ENCODE assay signal across 17 cellular contexts in genomic region chr5:168591302-168592013, GRCh38. TPM values are rescaled to one million over a fixed set of nuclear protein-coding genes. Genes with fewer than 3 reads are reported as not detected.
DNase-seq lines count a peak whose midpoint lies in the region; ATAC-seq, FAIRE-seq and TF ChIP-seq lines count a peak whose summit lies in the region.
"Had no signal": no experiment of that assay in that cellular context is flagged by ENCODE, and none has a peak within 500 bp of the region (broad histone marks: within the 10 kb centered on the region; RNA-seq: fewer than 3 reads in every experiment).

No MANE protein-coding gene starts in this region.

- intact Hi-C loops in left colon (cut with DNase I, micrococcal nuclease), result no loop called here
- intact Hi-C loops in pancreas (cut with DNase I), result no loop called here
- intact Hi-C loops in stomach (cut with DNase I; ENCODE audit: low total_unique reads), result no loop called here

- no peaks in the 10 kb centered on the region for H3K36me3 ChIP-seq in HUES48 (ENCODE audit: control insufficient read depth, insufficient read depth, low read length)
- H3K36me3 ChIP-seq in Peyer's patch, result no peaks in the 10 kb centered on the region
- no peaks in the 10 kb centered on the region for H3K36me3 ChIP-seq in pancreas
- H3K36me3 ChIP-seq in stomach, result no peaks in the 10 kb centered on the region
- no peaks in the 10 kb centered on the region for H3K36me3 ChIP-seq in suprapubic skin
- H3K36me3 ChIP-seq: BE2C had no signal

- H3K27me3 ChIP-seq in HUES48 (ENCODE audit: control insufficient read depth, insufficient read depth, low read length), result no peaks in the 10 kb centered on the region
- H3K27me3 ChIP-seq in Peyer's patch, result no peaks in the 10 kb centered on the region
- H3K27me3 ChIP-seq in pancreas, result no peaks in the 10 kb centered on the region
- peaks cover 0 to 10% (median 0%) of the 10 kb centered on the region in 3 donors for H3K27me3 ChIP-seq in stomach
- no peaks in the 10 kb centered on the region for H3K27me3 ChIP-seq in suprapubic skin
- H3K27me3 ChIP-seq: BE2C had no signal

- TF ChIP-seq POLR2A in Peyer's patch (IDR thresholded peaks at IDR 0.05) (no peak), stomach (IDR thresholded peaks at IDR 0.05) (no peak), suprapubic skin (IDR thresholded peaks at IDR 0.05) (no peak)

- H3K4me1 ChIP-seq in HUES48 (ENCODE audit: control insufficient read depth, insufficient read depth, low read length), result no peaks in the 10 kb centered on the region
- H3K4me1 ChIP-seq in Peyer's patch, result peaks cover 0 to 13% (median 0%) of the 10 kb centered on the region in 4 donors
- H3K4me1 ChIP-seq in pancreas, result peaks cover 0 to 16% (median 3%) of the 10 kb centered on the region in 3 donors
- peaks cover 0 to 31% (median 6%) of the 10 kb centered on the region in 4 donors for H3K4me1 ChIP-seq in stomach
- peaks cover 3% of the 10 kb centered on the region for H3K4me1 ChIP-seq in suprapubic skin
- H3K4me1 ChIP-seq: BE2C had no signal

- H3K4me3 ChIP-seq in HUES48 (ENCODE audit: low read depth, low read length) (no peak overlapping the region), Peyer's patch (peak overlapping the region in 1 of 4 donors; percentile 17), pancreas (no peak overlapping the region), stomach (no peak overlapping the region), suprapubic skin (no peak overlapping the region)

- ATAC-seq in left colon (peak; percentile 72), pancreas (peak in 3 of 4 donors; percentile 14 to 36 (median 23)), HG02870 (IDR thresholded peaks at IDR 0.05; ENCODE audit: unreplicated experiment) (no peak)
- ATAC-seq: CD8-positive, alpha-beta T cell; Panc1; SK-N-SH treated with all-trans-retinoic acid at 6 μM for 48 hours had no signal

- DNase-seq in Peyer's patch (no peak), left colon (no peak), pancreas (no peak), stomach (no peak), cerebellar cortex (ENCODE audit: low spot score) (no peak), suprapubic skin (ENCODE audit: low spot score in 2 of 2) (no peak)
- DNase-seq: BE2C; CD8-positive, alpha-beta T cell; NCI-H1436 treated with DMSO at 0.1 percent for 48 hours; NCI-H2081 treated with DMSO at 0.1 percent for 48 hours; NCI-H524 treated with DMSO at 0.1 percent for 48 hours; NK-92 treated with Interleukin-12 subunit alpha and Interleukin-12 subunit beta, amount 100 ng/mL, for 24 hours; SHP77 had no signal

- TF ChIP-seq CTCF in Peyer's patch (IDR thresholded peaks at IDR 0.05), result no peak
- TF ChIP-seq CTCF in pancreas (IDR thresholded peaks at IDR 0.05), result no peak
- no peak for TF ChIP-seq CTCF in stomach (IDR thresholded peaks at IDR 0.05)
- no peak for TF ChIP-seq CTCF in suprapubic skin (IDR thresholded peaks at IDR 0.05)

- no peak for FAIRE-seq in pancreas (lab: Jason Lieb, UNC)

- no peak overlapping the region for H3K9ac ChIP-seq in HUES48 (ENCODE audit: low read depth, low read length)

- H3K27ac ChIP-seq in HUES48 (ENCODE audit: low read depth, low read length) (peak overlapping the region; percentile 67), Peyer's patch (peak overlapping the region in 3 of 4 donors; percentile 30 to 85 (median 47)), pancreas (no peak overlapping the region), stomach (no peak overlapping the region), suprapubic skin (no peak overlapping the region)

- no peaks in the 10 kb centered on the region for H3K9me3 ChIP-seq in HUES48 (ENCODE audit: control insufficient read depth, insufficient read depth, low read length)
- H3K9me3 ChIP-seq in Peyer's patch, result no peaks in the 10 kb centered on the region
- no peaks in the 10 kb centered on the region for H3K9me3 ChIP-seq in pancreas
- H3K9me3 ChIP-seq in stomach, result no peaks in the 10 kb centered on the region
- H3K9me3 ChIP-seq in suprapubic skin, result no peaks in the 10 kb centered on the region
- H3K9me3 ChIP-seq: BE2C had no signal

- 40 to 42% methylated on average over 2 of the region's 2 CpGs for WGBS in pancreas, 2 donors
- 39 to 52% (median 42%) methylated on average over 2 of the region's 2 CpGs for WGBS in stomach, 5 donors
- WGBS in suprapubic skin, result 75% methylated on average over 2 of the region's 2 CpGs

- no peak for TF ChIP-seq EP300 in stomach (IDR thresholded peaks at IDR 0.05)
- TF ChIP-seq EP300 in suprapubic skin (IDR thresholded peaks at IDR 0.05), result no peak

RNA-seq across cellular contexts. Expression of gene PANK3, which starts 12.3 kb away (rescaled TPM):
- total RNA-seq in Peyer's patch (10 to 100 TPM; 29.7 to 94.8 (median 73.1) TPM), left colon (100 to 1,000 TPM; 142 to 166 TPM), pancreas (10 to 100 TPM; 12.8 to 25.8 (median 20.5) TPM), stomach (100 to 1,000 TPM in 1 of 5 donors, 10 to 100 TPM in 3, 1 to 10 TPM in 1; 7.0 to 104 (median 22.2) TPM), suprapubic skin (10 to 100 TPM; 30.3 to 53.7 (median 35.0) TPM)
- polyA plus RNA-seq in pancreas (1 to 10 TPM; 2.2 to 6.0 TPM), stomach (1 to 10 TPM; 4.8 to 7.8 (median 6.2) TPM)

Comparison
In these comparisons a context has a peak if more than half of its experiments do, and no peak if none do; other contexts are left out.
1. H3K27ac ChIP-seq: peak in HUES48 (single experiment) and Peyer's patch (3 of 4); none in pancreas (0 of 4), stomach (0 of 5) and suprapubic skin (single experiment).